Comparison of ENCODE assay signal across 14 cellular contexts in genomic region chr2:72843301-72843700, GRCh38. TPM values are rescaled to one million over a fixed set of nuclear protein-coding genes. Genes with fewer than 3 reads are reported as not detected.
DNase-seq lines count a peak whose midpoint lies in the region; ATAC-seq, FAIRE-seq and TF ChIP-seq lines count a peak whose summit lies in the region.
"Had no signal": no experiment of that assay in that cellular context is flagged by ENCODE, and none has a peak within 500 bp of the region (broad histone marks: within the 10 kb centered on the region; RNA-seq: fewer than 3 reads in every experiment).

No MANE protein-coding gene starts in this region.

- no peak overlapping the region for H4K5ac ChIP-seq in H9 (ENCODE audit: insufficient read length, low read depth, low read length)

- H4K20me1 ChIP-seq in H9 (ENCODE audit: control insufficient read depth, insufficient read depth, insufficient read length) = no peaks in the 10 kb centered on the region

- no peak overlapping the region for H3K56ac ChIP-seq in H9 (ENCODE audit: insufficient read length, low read depth, low read length)

- H3K18ac ChIP-seq in H9 (ENCODE audit: insufficient read length, low read depth, low read length) = no peak overlapping the region

- no peaks in the 10 kb centered on the region; the same call in 1 of the 2 replicates for H3K4me1 ChIP-seq in H9 (ENCODE audit: insufficient read depth, low read length)
- H3K4me1 ChIP-seq: A549, BE2C had no signal

- H3K27me3 ChIP-seq in H9 (ENCODE audit: insufficient read depth, low read length) = no peaks in the 10 kb centered on the region
- H3K27me3 ChIP-seq: BE2C had no signal

- H4K8ac ChIP-seq in H9 (replicated peaks; ENCODE audit: insufficient read length, low read depth, low read length) = no peak overlapping the region

- H2BK20ac ChIP-seq in H9 (ENCODE audit: low read depth, low read length, poor library complexity, severe bottlenecking) = no peak overlapping the region

- no peak overlapping the region for H2AFZ ChIP-seq in H9 (ENCODE audit: low read length)

- H3K14ac ChIP-seq in H9 (ENCODE audit: insufficient read depth, low read length) = no peak overlapping the region

- DNase-seq in H9 (no peak), WTC11 (ENCODE audit: low spot score) (peak; percentile 44), iPS-NIHi11 (ENCODE audit: low spot score) (peak; percentile 48), SKM-1 treated with dmso at 0.1 percent for 144 hours (lab: John Stamatoyannopoulos, UW; ENCODE audit: unreplicated experiment) (no peak), urothelium cell line (ENCODE audit: low spot score) (no peak)
- DNase-seq: BE2C; CD4-positive, alpha-beta memory T cell; DMS79 had no signal

- no peak overlapping the region for H2BK5ac ChIP-seq in H9 (ENCODE audit: insufficient read length, low read length)

- no peaks in the 10 kb centered on the region for H3K79me1 ChIP-seq in H9 (ENCODE audit: insufficient read depth, low read depth, low read length, poor library complexity, severe bottlenecking)

- H2AK5ac ChIP-seq in H9 (ENCODE audit: insufficient read length, low read length) = no peak overlapping the region

- TF ChIP-seq CTCF in H9 (conservative IDR thresholded peaks at IDR 0.05) = peak; percentile 44
- no peak for TF ChIP-seq CTCF in WTC11 (IDR thresholded peaks at IDR 0.05)

- no peaks in the 10 kb centered on the region for H3K27me3 Mint-ChIP-seq in H9 (ENCODE audit: low read depth)
- no peaks in the 10 kb centered on the region for H3K27me3 Mint-ChIP-seq in WTC11 (ENCODE audit: low read depth)

- FAIRE-seq in urothelium cell line (lab: Jason Lieb, UNC) = no peak
- FAIRE-seq: A549, GM12892, GM19239 had no signal

- H3T11ph ChIP-seq in H9 (ENCODE audit: low read length) = no peak overlapping the region

- H3K9me3 ChIP-seq in H9 (ENCODE audit: control insufficient read depth, low read depth, low read length) = no peaks in the 10 kb centered on the region
- H3K9me3 ChIP-seq: A549, BE2C had no signal

- H3K4ac ChIP-seq in H9 (ENCODE audit: low read depth, low read length) = no peak overlapping the region

- H3K4me3 Mint-ChIP-seq in H9 (no peak overlapping the region), WTC11 (no peak overlapping the region)
- H3K4me3 Mint-ChIP-seq: CD4-positive, alpha-beta memory T cell; IgD-negative memory B cell had no signal

- no peak overlapping the region for H3K9ac ChIP-seq in H9 (ENCODE audit: extremely low read depth, insufficient read length, low read length)

- H3K9me3 Mint-ChIP-seq in H9 (no peaks in the 10 kb centered on the region), WTC11 (no peaks in the 10 kb centered on the region)
- H3K9me3 Mint-ChIP-seq: IgD-negative memory B cell had no signal

- POLR2A ChIA-PET in WTC11 (lab: Charles Lee) = no interaction called here

- WGBS in H9 (ENCODE audit: extremely low coverage, insufficient read length, low lambda C conversion rate) = no CpG with 5 or more reads among the region's 2 CpGs

- no peaks in the 10 kb centered on the region for H3K79me2 ChIP-seq in H9 (ENCODE audit: insufficient read depth, low read length)

- no peak overlapping the region for H3K23ac ChIP-seq in H9 (ENCODE audit: insufficient read length, low read depth, low read length)

- no peak overlapping the region for H2BK12ac ChIP-seq in H9 (ENCODE audit: insufficient read length, low read depth, low read length)

- H3K27ac Mint-ChIP-seq in H9 (no peak overlapping the region), WTC11 (no peak overlapping the region)
- H3K27ac Mint-ChIP-seq: CD4-positive, alpha-beta memory T cell; IgD-negative memory B cell had no signal

- H3K36me3 Mint-ChIP-seq in H9 (ENCODE audit: insufficient read depth in 1 of 3, low read depth in 3 of 3) (no peaks in the 10 kb centered on the region), WTC11 (no peaks in the 10 kb centered on the region)
- H3K36me3 Mint-ChIP-seq: CD4-positive, alpha-beta memory T cell; IgD-negative memory B cell had no signal

- ATAC-seq in WTC11 (peak; percentile 95), HG02610 (IDR thresholded peaks at IDR 0.05; ENCODE audit: unreplicated experiment) (no peak)

- CTCF ChIA-PET in WTC11 (lab: Charles Lee) = interaction anchor here (0.5 to 1.5 kb wide), 3 partner anchors 16 to 41 kb away, joined by 3 to 6 read pairs (median 3); no protein-coding TSS in a partner anchor

- H3K23me2 ChIP-seq in H9 (ENCODE audit: insufficient read length, low read depth, low read length, poor library complexity, severe bottlenecking) = no peaks in the 10 kb centered on the region

- no peak overlapping the region for H4K91ac ChIP-seq in H9 (ENCODE audit: insufficient read length, low read depth, low read length)

- H3K4me1 Mint-ChIP-seq in H9 (peaks cover 9% of the 10 kb centered on the region in 2 experiments), WTC11 (peaks cover 7% of the 10 kb centered on the region)
- H3K4me1 Mint-ChIP-seq: CD4-positive, alpha-beta memory T cell; IgD-negative memory B cell had no signal

- no peak overlapping the region for H3K27ac ChIP-seq in H9 (ENCODE audit: insufficient read length, low read depth, low read length)
- H3K27ac ChIP-seq: A549, C4-2B had no signal

- no peak overlapping the region for H2BK120ac ChIP-seq in H9 (ENCODE audit: low read depth, low read length, poor library complexity, severe bottlenecking)

- H3K4me2 ChIP-seq in H9 (ENCODE audit: insufficient read depth, insufficient read length, low read length) = no peak overlapping the region
- H3K4me2 ChIP-seq: A549 had no signal

- H2BK15ac ChIP-seq in H9 (ENCODE audit: low read depth, low read length) = no peak overlapping the region

TF ChIP-seq in WTC11, 78 proteins besides CTCF, POLR2A, EP300 and RAD21:
- no peak for TF ChIP-seq ZMAT4 (CRISPR knock-in tag; IDR thresholded peaks at IDR 0.05)
- TF ChIP-seq ZNF232 (CRISPR knock-in tag; IDR thresholded peaks at IDR 0.05) = no peak
- no peak for TF ChIP-seq ATF6 (CRISPR knock-in tag; IDR thresholded peaks at IDR 0.05)
- TF ChIP-seq SP1 (CRISPR knock-in tag; conservative IDR thresholded peaks at IDR 0.05) = no peak

RNA-seq across cellular contexts. Expression of gene EXOC6B, which starts 17.5 kb away (rescaled TPM):
- 37.9 and 40.1 TPM in 2 replicates for total RNA-seq in H9 (2021)
- 33.7 to 38.1 TPM (median 37.7 TPM) in 3 replicates for total RNA-seq in WTC11 (2021)

RNA-seq across cellular contexts. Expression of gene SPR, which starts 43.9 kb away (rescaled TPM):
- total RNA-seq in H9 (2021) = 7.3 and 7.6 TPM in 2 replicates
- total RNA-seq in WTC11 (2021) = 9.4 to 13.2 TPM (median 13.0 TPM) in 3 replicates
- total RNA-seq: CD4-positive, alpha-beta memory T cell had no signal

Comparison
In these comparisons a context has a peak if more than half of its experiments do, and no peak if none do; other contexts are left out.
1. DNase-seq: peak in WTC11 (single experiment) and iPS-NIHi11 (single experiment); none in H9 (single experiment), SKM-1 treated with dmso at 0.1 percent for 144 hours (single experiment) and urothelium cell line (single experiment).